In the genomic region with DNA sequence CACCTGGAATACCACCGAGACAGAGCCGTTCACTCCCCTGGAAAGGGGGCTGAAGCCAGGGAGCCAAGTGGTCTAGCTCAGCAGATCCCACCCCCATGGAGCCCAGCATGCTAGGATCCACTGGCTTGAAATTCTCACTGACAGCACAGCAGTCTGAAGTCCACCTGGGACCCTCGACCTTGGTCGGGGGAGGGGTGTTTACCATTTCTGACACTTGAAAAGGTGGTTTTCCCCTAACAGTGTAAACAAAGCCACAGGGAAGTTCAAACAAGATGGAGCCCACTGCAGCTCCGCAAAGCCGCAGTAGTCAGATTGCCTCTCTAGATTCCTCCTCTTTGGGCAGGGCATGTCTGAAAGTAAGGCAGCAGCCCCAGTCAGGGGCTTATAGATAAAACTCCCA, we compare ENCODE assay signal across 18 cellular contexts.
DNase-seq lines count a peak whose midpoint lies in the region; ATAC-seq, FAIRE-seq and TF ChIP-seq lines count a peak whose summit lies in the region.
"Had no signal": no experiment of that assay in that cellular context is flagged by ENCODE, and none has a peak within 500 bp of the region (broad histone marks: within the 10 kb centered on the region; RNA-seq: fewer than 3 reads in every experiment).

No MANE protein-coding gene starts in this region.

- H4K5ac ChIP-seq in IMR-90 (ENCODE audit: low read depth, low read length) (no peak overlapping the region), H1 (ENCODE audit: insufficient read length, low read depth, low read length) (no peak overlapping the region)

- H2AFZ ChIP-seq in IMR-90 (replicated peaks; ENCODE audit: low read length, poor library complexity) (no peak overlapping the region), H1 (ENCODE audit: low read length) (no peak overlapping the region), trophoblast cell (ENCODE audit: insufficient read depth, low read length, poor library complexity) (no peak overlapping the region)

- FAIRE-seq in H1 (lab: Jason Lieb, UNC), result no peak
- FAIRE-seq: G401.6, GM12892 had no signal

- H3K4me1 ChIP-seq in IMR-90 (ENCODE audit: control insufficient read depth, insufficient read depth, low read length), result peaks cover 4% of the 10 kb centered on the region; the same call in 1 of the 2 replicates
- no peaks in the 10 kb centered on the region; a peak in 2 of 7 replicates for H3K4me1 ChIP-seq in H1 (replicated peaks in 1 of 4; ENCODE audit: control insufficient read depth in 3 of 4, insufficient read depth in 4 of 4, low read length in 3 of 4)
- H3K4me1 ChIP-seq in trophoblast cell (ENCODE audit: control insufficient read depth in 1 of 2, insufficient read depth in 2 of 2, low read length in 2 of 2), result peaks cover 0 to 8% of the 10 kb centered on the region in 2 experiments
- no peaks in the 10 kb centered on the region for H3K4me1 ChIP-seq in thyroid gland

- intact Hi-C loops in IMR-90 (cut with micrococcal nuclease) (no loop called here), thyroid gland (cut with DNase I) (no loop called here)

- H3K4ac ChIP-seq in IMR-90 (ENCODE audit: low read depth, low read length) (no peak overlapping the region; the same call in 1 of the 2 replicates), H1 (replicated peaks; ENCODE audit: insufficient read length, low read depth, low read length) (no peak overlapping the region), trophoblast cell (ENCODE audit: low read depth, low read length) (no peak overlapping the region)

- H3K14ac ChIP-seq in IMR-90 (replicated peaks; ENCODE audit: low read depth, low read length), result no peak overlapping the region
- H3K14ac ChIP-seq in H1 (ENCODE audit: insufficient read length), result no peak overlapping the region
- H3K14ac ChIP-seq in trophoblast cell (ENCODE audit: low read length), result no peak overlapping the region

- H2AK5ac ChIP-seq in IMR-90 (ENCODE audit: low read depth, low read length) (peak overlapping the region; percentile 8; the same call in 1 of the 2 replicates), H1 (ENCODE audit: low read depth, low read length) (no peak overlapping the region), trophoblast cell (ENCODE audit: low read length) (no peak overlapping the region)

- CTCF ChIA-PET in IMR-90 (lab: Yijun Ruan, JAX) (no interaction called here), H1 (lab: Charles Lee; ENCODE audit: partially characterized antibody) (no interaction called here)

- WGBS in IMR-90 (ENCODE audit: extremely low coverage in 2 of 2, insufficient read length in 1 of 2), 2 experiments, result 83% methylated on average over 2 of the region's 6 CpGs; no CpG with 5 or more reads in 1 of the 2 experiments
- whole genome bisulfite sequencing in H1 (ENCODE audit: extremely low coverage in 1 of 2, insufficient coverage in 1 of 2, insufficient read length in 1 of 2, insufficient replicate concordance in 2 of 2, low coverage in 1 of 2, low lambda C conversion rate in 2 of 2, missing lambda C conversion rate in 1 of 2), 2 experiments, result 93% methylated on average over 6 of the region's 6 CpGs; no CpG with 5 or more reads in 1 of the 2 experiments
- WGBS in trophoblast cell (ENCODE audit: extremely low coverage, insufficient coverage, insufficient read length), result no CpG with 5 or more reads among the region's 6 CpGs
- WGBS in thyroid gland, 2 donors, result 59 to 68% methylated on average over 6 of the region's 6 CpGs

- TF ChIP-seq CTCF in IMR-90 (conservative IDR thresholded peaks at IDR 0.05; ENCODE audit: low read depth, low read length) (no peak), H1 (IDR thresholded peaks at IDR 0.05; ENCODE audit: control extremely low read depth in 1 of 3, insufficient read depth in 1 of 3, low read depth in 1 of 3, low read length in 3 of 3) (no peak), thyroid gland (IDR thresholded peaks at IDR 0.05) (no peak)

- H3K4me3 ChIP-seq in IMR-90 (ENCODE audit: insufficient read depth, low read depth, low read length), result no peak overlapping the region
- no peak overlapping the region for H3K4me3 ChIP-seq in H1 (ENCODE audit: extremely low read depth in 1 of 4, insufficient read depth in 2 of 4, low read depth in 3 of 4, low read length in 4 of 4)
- no peak overlapping the region for H3K4me3 ChIP-seq in trophoblast cell (ENCODE audit: low read depth, low read length)
- H3K4me3 ChIP-seq in thyroid gland (replicated peaks in 1 of 3), result no peak overlapping the region

- H2BK120ac ChIP-seq in IMR-90 (ENCODE audit: low read depth, low read length), result no peak overlapping the region
- H2BK120ac ChIP-seq in H1 (replicated peaks; ENCODE audit: low read depth, low read length), result no peak overlapping the region
- no peak overlapping the region for H2BK120ac ChIP-seq in trophoblast cell (ENCODE audit: insufficient read depth, low read length, poor library complexity)

- no peak overlapping the region for H3K56ac ChIP-seq in IMR-90 (ENCODE audit: extremely low read depth, insufficient read depth, low read length)
- H3K56ac ChIP-seq in H1 (replicated peaks; ENCODE audit: insufficient read length, low read depth, low read length), result no peak overlapping the region

- no peaks in the 10 kb centered on the region for H3K27me3 ChIP-seq in IMR-90 (ENCODE audit: control insufficient read depth, insufficient read depth, low read length)
- H3K27me3 ChIP-seq in H1 (replicated peaks in 1 of 4; ENCODE audit: control insufficient read depth in 3 of 4, extremely low read depth in 1 of 4, insufficient read depth in 3 of 4, low read length in 3 of 4), result no peaks in the 10 kb centered on the region
- H3K27me3 ChIP-seq in trophoblast cell (ENCODE audit: insufficient read depth, low read length), result no peaks in the 10 kb centered on the region
- H3K27me3 ChIP-seq in thyroid gland, result no peaks in the 10 kb centered on the region

- peak overlapping the region; percentile 12 for H4K12ac ChIP-seq in trophoblast cell (ENCODE audit: low read depth, low read length)

- no TSS peak for BruUV-seq in IMR-90 (replicated peaks; lab: Mats Ljungman, UMichigan)

- ATAC-seq in IMR-90 (ENCODE audit: low read depth) (no peak), HG02759 (IDR thresholded peaks at IDR 0.05; ENCODE audit: unreplicated experiment) (no peak)

- H3K79me2 ChIP-seq in H1 (ENCODE audit: control insufficient read depth in 1 of 2, insufficient read depth in 2 of 2, low read length in 2 of 2), result no peaks in the 10 kb centered on the region
- no peaks in the 10 kb centered on the region for H3K79me2 ChIP-seq in trophoblast cell (ENCODE audit: control insufficient read depth, insufficient read depth, low read length, poor library complexity)

- H4K8ac ChIP-seq in IMR-90 (ENCODE audit: low read depth in 2 of 2, low read length in 2 of 2) (no peak overlapping the region), H1 (ENCODE audit: extremely low read depth, insufficient read depth, low read length) (peak overlapping the region; percentile 51; the same call in 1 of the 2 replicates), trophoblast cell (ENCODE audit: low read depth, low read length) (no peak overlapping the region)

- H3K9ac ChIP-seq in IMR-90 (ENCODE audit: low read depth, low read length), result no peak overlapping the region
- no peak overlapping the region for H3K9ac ChIP-seq in H1 (replicated peaks in 1 of 4; ENCODE audit: extremely low read depth in 1 of 4, low read depth in 3 of 4, low read length in 3 of 4)
- H3K9ac ChIP-seq in trophoblast cell (ENCODE audit: low read length), result no peak overlapping the region

- H3K79me1 ChIP-seq in IMR-90 (ENCODE audit: low read depth in 1 of 2, low read length in 2 of 2) (peaks cover 10 to 12% of the 10 kb centered on the region in 2 experiments; a peak in 2 of 4 replicates), H1 (ENCODE audit: low read depth, low read length) (no peaks in the 10 kb centered on the region), trophoblast cell (ENCODE audit: low read length) (peaks cover 8% of the 10 kb centered on the region)

- dilution Hi-C loops in IMR-90 (cut with HindIII; ENCODE audit: low sequenced_read_pairs, unreplicated experiment), result no loop called here

- no peak overlapping the region for H4K91ac ChIP-seq in IMR-90 (ENCODE audit: insufficient read depth, low read depth, low read length)
- no peak overlapping the region for H4K91ac ChIP-seq in H1 (replicated peaks; ENCODE audit: insufficient read length, low read length)
- peak overlapping the region; percentile 4 for H4K91ac ChIP-seq in trophoblast cell (ENCODE audit: low read depth, low read length)

- no peaks in the 10 kb centered on the region for H3K9me3 ChIP-seq in IMR-90 (ENCODE audit: control insufficient read depth, insufficient read depth, low read length)
- H3K9me3 ChIP-seq in H1 (ENCODE audit: insufficient read depth in 2 of 2, low read depth in 1 of 2, low read length in 1 of 2), result no peaks in the 10 kb centered on the region
- H3K9me3 ChIP-seq in trophoblast cell (ENCODE audit: insufficient read depth, low read depth, low read length), result no peaks in the 10 kb centered on the region
- no peaks in the 10 kb centered on the region for H3K9me3 ChIP-seq in thyroid gland

- TF ChIP-seq POLR2A in IMR-90 (IDR thresholded peaks at IDR 0.05; ENCODE audit: low read depth, low read length), result no peak
- no peak for TF ChIP-seq POLR2A in H1 (IDR thresholded peaks at IDR 0.05; ENCODE audit: control extremely low read depth in 1 of 2, low read depth in 2 of 2, low read length in 2 of 2)
- no peak for TF ChIP-seq POLR2A in thyroid gland (IDR thresholded peaks at IDR 0.05)

- POLR2A ChIA-PET in IMR-90 (lab: Charles Lee; ENCODE audit: unreplicated experiment) (no interaction called here), H1 (lab: Charles Lee; ENCODE audit: partially characterized antibody) (no interaction called here)

- H3K23ac ChIP-seq in IMR-90 (ENCODE audit: low read depth, low read length) (no peak overlapping the region), H1 (ENCODE audit: insufficient read length) (no peak overlapping the region), trophoblast cell (ENCODE audit: low read length) (no peak overlapping the region)

- in situ Hi-C loops in IMR-90 (cut with MboI; ENCODE audit: low sequenced_read_pairs), result no loop called here

- no peaks in the 10 kb centered on the region for H3K23me2 ChIP-seq in H1 (ENCODE audit: low read depth, low read length)

- H2BK20ac ChIP-seq in IMR-90 (ENCODE audit: low read depth, low read length) (no peak overlapping the region), H1 (ENCODE audit: low read length) (no peak overlapping the region)

- H4K20me1 ChIP-seq in IMR-90 (ENCODE audit: insufficient read depth, low read length) (no peaks in the 10 kb centered on the region), H1 (replicated peaks in 1 of 2; ENCODE audit: control insufficient read depth in 1 of 2, insufficient read depth in 2 of 2, low read length in 2 of 2) (no peaks in the 10 kb centered on the region)

- no peak overlapping the region for H3K4me2 ChIP-seq in IMR-90 (ENCODE audit: low read depth, low read length)
- no peak overlapping the region for H3K4me2 ChIP-seq in H1 (ENCODE audit: insufficient read depth in 1 of 2, low read depth in 2 of 2, low read length in 2 of 2)
- H3K4me2 ChIP-seq in trophoblast cell (ENCODE audit: low read length), result no peak overlapping the region

- no peak overlapping the region for H2BK12ac ChIP-seq in H1 (ENCODE audit: low read depth, low read length)
- H2BK12ac ChIP-seq in trophoblast cell (ENCODE audit: low read length), result no peak overlapping the region

- DNase-seq in IMR-90 (no peak), NCI-H146 (lab: John Stamatoyannopoulos, UW) (peak; percentile 79), H1 (ENCODE audit: low read depth in 1 of 2, low spot score in 2 of 2) (no peak), trophoblast cell (no peak), thyroid gland (no peak)
- no peak for DNase-seq in activated T-cell treated with anti-CD3 and anti-CD28 coated beads, Interleukin-2, amount 50 U/mL, for 1 hour
- DNase-seq: C1 segment of cervical spinal cord; Calu3; CD4-positive, alpha-beta memory T cell; COR-L47; DMS53; DMS79 treated with DMSO at 0.1 percent for 48 hours; GOT3; H7; HCEC 1CT had no signal

- H2BK15ac ChIP-seq in IMR-90 (ENCODE audit: low read depth, low read length), result no peak overlapping the region
- no peak overlapping the region for H2BK15ac ChIP-seq in H1 (ENCODE audit: low read length)

- H3K18ac ChIP-seq in IMR-90 (ENCODE audit: low read depth, low read length) (no peak overlapping the region), H1 (ENCODE audit: extremely low read depth, low read length) (no peak overlapping the region), trophoblast cell (ENCODE audit: low read length) (peak overlapping the region; percentile 32)

- no peak for TF ChIP-seq RAD21 in IMR-90 (IDR thresholded peaks at IDR 0.05; ENCODE audit: low read length)
- TF ChIP-seq RAD21 in H1 (IDR thresholded peaks at IDR 0.05 in 1 of 2, conservative IDR thresholded peaks at IDR 0.05 in 1 of 2; ENCODE audit: low read depth in 2 of 2, low read length in 2 of 2), result no peak

- H2BK5ac ChIP-seq in IMR-90 (ENCODE audit: low read depth, low read length, poor library complexity, severe bottlenecking), result no peak overlapping the region
- H2BK5ac ChIP-seq in H1 (ENCODE audit: low read depth, low read length), result no peak overlapping the region
- no peak overlapping the region for H2BK5ac ChIP-seq in trophoblast cell (ENCODE audit: low read depth, low read length, poor library complexity)

- H2AK9ac ChIP-seq in IMR-90 (replicated peaks; ENCODE audit: low read depth, low read length, poor library complexity), result no peak overlapping the region

- no peaks in the 10 kb centered on the region for H3K9me1 ChIP-seq in IMR-90 (ENCODE audit: insufficient read depth, low read length)

- TF ChIP-seq EP300 in H1 (IDR thresholded peaks at IDR 0.05; ENCODE audit: borderline replicate concordance in 1 of 2, low read depth in 2 of 2, low read length in 2 of 2), result no peak

- H3K36me3 ChIP-seq in IMR-90 (ENCODE audit: control insufficient read depth, insufficient read depth, low read length), result no peaks in the 10 kb centered on the region
- H3K36me3 ChIP-seq in H1 (ENCODE audit: control insufficient read depth in 2 of 4, insufficient read depth in 4 of 4, low read length in 3 of 4), result no peaks in the 10 kb centered on the region
- no peaks in the 10 kb centered on the region for H3K36me3 ChIP-seq in trophoblast cell (ENCODE audit: control insufficient read depth in 1 of 2, insufficient read depth in 2 of 2, low read length in 2 of 2)
- no peaks in the 10 kb centered on the region for H3K36me3 ChIP-seq in thyroid gland

- no peak overlapping the region for H3K27ac ChIP-seq in IMR-90 (ENCODE audit: insufficient read depth, low read length)
- H3K27ac ChIP-seq in H1 (ENCODE audit: low read depth, low read length), result no peak overlapping the region
- H3K27ac ChIP-seq in trophoblast cell (ENCODE audit: low read depth, low read length), result no peak overlapping the region
- no peak overlapping the region for H3K27ac ChIP-seq in thyroid gland
